14 cellular contexts compared by ENCODE assay signal in the genomic region with DNA sequence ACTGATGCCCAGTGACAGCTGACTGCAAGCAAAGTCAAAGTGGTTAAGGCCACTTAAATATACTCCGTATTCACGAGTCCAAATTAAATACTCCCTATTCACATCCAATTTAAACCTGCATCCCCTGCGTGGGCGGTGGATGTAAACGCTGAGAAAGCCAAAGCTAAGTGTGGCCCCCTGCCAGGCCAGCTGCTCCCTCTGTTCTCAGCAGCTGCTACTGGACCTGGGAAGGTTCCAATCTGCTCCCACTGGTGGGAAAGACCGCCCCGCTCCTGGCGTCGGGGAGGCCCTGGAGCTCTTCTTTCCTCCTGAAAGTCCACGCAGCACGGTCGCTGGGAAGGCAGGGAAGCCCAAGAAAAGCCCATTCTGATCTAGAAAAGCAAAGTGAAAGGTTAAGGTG.
DNase-seq lines count a peak whose midpoint lies in the region; ATAC-seq and TF ChIP-seq lines count a peak whose summit lies in the region.
"Had no signal": no experiment of that assay in that cellular context is flagged by ENCODE, and none has a peak within 500 bp of the region (broad histone marks: within the 10 kb centered on the region; RNA-seq: fewer than 3 reads in every experiment).

No MANE protein-coding gene starts in this region.

- peak; percentile 69 for DNase-seq in A673 (ENCODE audit: low spot score)
- peak; percentile 96 for DNase-seq in NCI-H1092 treated with DMSO at 0.1 percent for 48 hours (lab: John Stamatoyannopoulos, UW)
- peak; percentile 73 for DNase-seq in SHP77 treated with DMSO at 0.1 percent for 48 hours (lab: John Stamatoyannopoulos, UW)
- peak; percentile 51 for DNase-seq in hepatocyte (ENCODE audit: low spot score)
- DNase-seq in effector CD4-positive, alpha-beta T cell: no peak
- no peak for DNase-seq in cerebellum (ENCODE audit: low spot score)
- no peak for DNase-seq in Kasumi-1 (lab: John Stamatoyannopoulos, UW)
- DNase-seq: activated naive CD4-positive, alpha-beta T cell treated with anti-CD3 and anti-CD28 coated beads, Interleukin-2, amount 50 U/mL, for 16 hours; effector memory CD8-positive, alpha-beta T cell; HFFc6; stimulated activated CD4-positive, alpha-beta T cell treated with anti-CD3 and anti-CD28 coated beads, Interleukin-4, amount 100 ng/mL, for 4 hours had no signal

- H2AFZ ChIP-seq in hepatocyte: no peak overlapping the region

- 64% methylated on average over 12 of the region's 12 CpGs for WGBS in hepatocyte (ENCODE audit: low lambda C conversion rate, missing lambda C conversion rate)

- no TSS peak for BruUV-seq in A673 (replicated peaks; lab: Mats Ljungman, UMichigan)

- no peaks in the 10 kb centered on the region for H3K9me2 ChIP-seq in hepatocyte (replicated peaks; ENCODE audit: insufficient read depth)

- H3K4me1 ChIP-seq in A673 (ENCODE audit: insufficient read depth, low read length, poor library complexity, severe bottlenecking): no peaks in the 10 kb centered on the region
- H3K4me1 ChIP-seq in hepatocyte (ENCODE audit: insufficient read depth): peaks cover 80% of the 10 kb centered on the region

- no peaks in the 10 kb centered on the region for H4K20me1 ChIP-seq in hepatocyte (ENCODE audit: insufficient read depth, poor library complexity, severe bottlenecking)

- H3K4me3 ChIP-seq in A673 (ENCODE audit: low read depth, low read length, poor library complexity, severe bottlenecking) (no peak overlapping the region), hepatocyte (no peak overlapping the region)
- H3K4me3 ChIP-seq: SK-N-MC, thoracic aorta had no signal

- no peak overlapping the region for H3K27ac ChIP-seq in A673 (ENCODE audit: low read depth, low read length, poor library complexity, severe bottlenecking)
- no peak overlapping the region for H3K27ac ChIP-seq in hepatocyte
- H3K27ac ChIP-seq: SK-N-MC, thoracic aorta had no signal

- no peaks in the 10 kb centered on the region for H3K79me2 ChIP-seq in hepatocyte

- H3K36me3 ChIP-seq in A673 (ENCODE audit: insufficient read depth, low read length, poor library complexity, severe bottlenecking): no peaks in the 10 kb centered on the region
- no peaks in the 10 kb centered on the region for H3K36me3 ChIP-seq in hepatocyte (replicated peaks; ENCODE audit: insufficient read depth, low read depth)
- H3K36me3 ChIP-seq: thoracic aorta had no signal

- POLR2A ChIA-PET in A673 (lab: Charles Lee; ENCODE audit: low non-redundant PET): no interaction called here

- intact Hi-C loops in A673 (cut with micrococcal nuclease; ENCODE audit: unreplicated experiment): no loop called here

- TF ChIP-seq CTCF in A673 (conservative IDR thresholded peaks at IDR 0.05; ENCODE audit: low read depth, low read length): no peak
- TF ChIP-seq CTCF in hepatocyte (IDR thresholded peaks at IDR 0.05; ENCODE audit: poor library complexity): no peak

- CTCF ChIA-PET in A673 (lab: Charles Lee): no interaction called here

- H3K9me3 ChIP-seq in A673 (ENCODE audit: low read depth, low read length, poor library complexity, severe bottlenecking) (no peaks in the 10 kb centered on the region), hepatocyte (ENCODE audit: low read depth) (no peaks in the 10 kb centered on the region)
- H3K9me3 ChIP-seq: thoracic aorta had no signal

- H3K4me2 ChIP-seq in hepatocyte: no peak overlapping the region

- no peak for ATAC-seq in GM21786 (IDR thresholded peaks at IDR 0.05; ENCODE audit: unreplicated experiment)
- ATAC-seq: effector memory CD8-positive, alpha-beta T cell had no signal

- H3K27me3 ChIP-seq in A673 (replicated peaks; ENCODE audit: insufficient read depth, low read depth, low read length, poor library complexity) (peaks cover 5% of the 10 kb centered on the region), hepatocyte (no peaks in the 10 kb centered on the region)

Comparison
In these comparisons a context has a peak if more than half of its experiments do, and no peak if none do; other contexts are left out.
1. DNase-seq: peak in A673 (single experiment), NCI-H1092 treated with DMSO at 0.1 percent for 48 hours (single experiment), SHP77 treated with DMSO at 0.1 percent for 48 hours (single experiment) and hepatocyte (single experiment); none in effector CD4-positive, alpha-beta T cell (single experiment), cerebellum (single experiment) and Kasumi-1 (0 of 2).